12 cellular contexts compared by ENCODE assay signal in genomic region chr5:67222243-67223033, GRCh38. TPM values are rescaled to one million over a fixed set of nuclear protein-coding genes. Genes with fewer than 3 reads are reported as not detected.
A peak's percentile ranks its signal among the peaks of the same experiment; 100 is the strongest.
DNase-seq lines count a peak whose midpoint lies in the region; ATAC-seq and TF ChIP-seq lines count a peak whose summit lies in the region.
"Had no signal": no experiment of that assay in that cellular context is flagged by ENCODE, and none has a peak within 500 bp of the region (broad histone marks: within the 10 kb centered on the region; RNA-seq: fewer than 3 reads in every experiment).

No MANE protein-coding gene starts in this region.

- no peaks in the 10 kb centered on the region for H3K79me2 ChIP-seq in SU-DHL-6 (ENCODE audit: insufficient read depth, low read length)

- H3K27ac ChIP-seq in SU-DHL-6 (ENCODE audit: low read depth, low read length) = no peak overlapping the region
- peak overlapping the region; percentile 0 to 39 (median 22) for H3K27ac ChIP-seq in transverse colon
- H3K27ac ChIP-seq: C4-2B, HL-60, prostate gland had no signal

- peaks cover 9% of the 10 kb centered on the region for H3K9me3 Mint-ChIP-seq in activated naive CD4-positive, alpha-beta T cell treated with anti-CD3 and anti-CD28 coated beads, Interleukin-2, amount 10 ng/mL, durations not matched to agents 7 days and 5 days

- peak overlapping the region; percentile 30 for H3K4me3 Mint-ChIP-seq in activated naive CD4-positive, alpha-beta T cell treated with anti-CD3 and anti-CD28 coated beads, Interleukin-2, amount 10 ng/mL, durations not matched to agents 7 days and 5 days

- CTCF ChIA-PET in activated naive CD4-positive, alpha-beta T cell treated with anti-CD3 and anti-CD28 coated beads, Interleukin-2, amount 10 ng/mL, durations not matched to agents 7 days and 5 days (lab: Charles Lee) = interaction anchor here (1.8 kb wide), 1 partner anchor 24 kb away, joined by 7 read pairs; no protein-coding TSS in a partner anchor

- peak overlapping the region; percentile 92 for H3K27ac Mint-ChIP-seq in activated naive CD4-positive, alpha-beta T cell treated with anti-CD3 and anti-CD28 coated beads, Interleukin-2, amount 10 ng/mL, durations not matched to agents 7 days and 5 days

- no peak for TF ChIP-seq CTCF in SU-DHL-6 (IDR thresholded peaks at IDR 0.05; ENCODE audit: insufficient read depth, low read length, poor library complexity, severe bottlenecking)
- TF ChIP-seq CTCF in transverse colon (IDR thresholded peaks at IDR 0.05) = no peak
- TF ChIP-seq CTCF in foreskin fibroblast (IDR thresholded peaks at IDR 0.05; ENCODE audit: low read depth, low read length) = no peak

- H3K9ac ChIP-seq in SU-DHL-6 (ENCODE audit: low read length) = no peak overlapping the region

- no peak for TF ChIP-seq EP300 in transverse colon (IDR thresholded peaks at IDR 0.05; ENCODE audit: low read depth)

- no peak for TF ChIP-seq POLR2A in transverse colon (IDR thresholded peaks at IDR 0.05)

- peaks cover 0 to 4% (median 2%) of the 10 kb centered on the region in 4 donors for H3K4me1 ChIP-seq in transverse colon
- H3K4me1 ChIP-seq: prostate gland had no signal

- no peaks in the 10 kb centered on the region for H4K20me1 ChIP-seq in SU-DHL-6 (ENCODE audit: low read depth, low read length)

- H2AFZ ChIP-seq in SU-DHL-6 (ENCODE audit: low read depth, low read length, severe bottlenecking) = peak overlapping the region; percentile 44

- DNase-seq in activated naive CD4-positive, alpha-beta T cell treated with anti-CD3 and anti-CD28 coated beads, Interleukin-2, amount 10 ng/mL, durations not matched to agents 7 days and 5 days = no peak
- no peak for DNase-seq in activated naive CD4-positive, alpha-beta T cell treated with Interleukin-2 at 50 U/mL for 16 hours
- DNase-seq in transverse colon (no peak), foreskin fibroblast (no peak), NCI-H146 treated with DMSO at 0.1 percent for 48 hours (lab: John Stamatoyannopoulos, UW; ENCODE audit: unreplicated experiment) (no peak), NCI-H748 (lab: John Stamatoyannopoulos, UW; ENCODE audit: unreplicated experiment) (no peak)
- DNase-seq: glutamatergic neuron had no signal

- H3K27me3 ChIP-seq in SU-DHL-6 (ENCODE audit: low read length) (no peaks in the 10 kb centered on the region), transverse colon (no peaks in the 10 kb centered on the region)

- intact Hi-C loops in transverse colon (cut with DNase I; ENCODE audit: low total_unique reads) = no loop called here

- H3F3A ChIP-seq in SU-DHL-6 (ENCODE audit: insufficient read depth) = no peaks in the 10 kb centered on the region

- H3K4me1 Mint-ChIP-seq in activated naive CD4-positive, alpha-beta T cell treated with anti-CD3 and anti-CD28 coated beads, Interleukin-2, amount 10 ng/mL, durations not matched to agents 7 days and 5 days = peaks cover 58% of the 10 kb centered on the region

- H3K9me3 ChIP-seq in SU-DHL-6 (ENCODE audit: insufficient read depth, low read length) (no peaks in the 10 kb centered on the region), transverse colon (no peaks in the 10 kb centered on the region)
- H3K9me3 ChIP-seq: prostate gland had no signal

- peaks cover 22% of the 10 kb centered on the region for H3K36me3 Mint-ChIP-seq in activated naive CD4-positive, alpha-beta T cell treated with anti-CD3 and anti-CD28 coated beads, Interleukin-2, amount 10 ng/mL, durations not matched to agents 7 days and 5 days

- 69 to 86% methylated on average over 4 to 5 of the region's 5 CpGs for WGBS in transverse colon (ENCODE audit: low coverage in 1 of 2), 2 donors

- no peak overlapping the region for H3K4me2 ChIP-seq in SU-DHL-6 (ENCODE audit: low read depth, low read length, poor library complexity, severe bottlenecking)

- ATAC-seq in HG02943 (IDR thresholded peaks at IDR 0.05; ENCODE audit: low read depth, unreplicated experiment) = peak; percentile 33

- no peaks in the 10 kb centered on the region for H3K9me2 ChIP-seq in SU-DHL-6 (replicated peaks; ENCODE audit: insufficient read depth, low read length)

- in situ Hi-C loops in transverse colon (cut with MboI; ENCODE audit: low pct_ligation_motif_present in 1 of 4, low pct_unique_long_range_greater_than_20kb in 1 of 4, low sequenced_read_pairs in 3 of 4) = no loop called here

- no peaks in the 10 kb centered on the region for H3K36me3 ChIP-seq in SU-DHL-6 (ENCODE audit: low read length)
- no peaks in the 10 kb centered on the region for H3K36me3 ChIP-seq in transverse colon
- H3K36me3 ChIP-seq: prostate gland had no signal

- H3K27me3 Mint-ChIP-seq in activated naive CD4-positive, alpha-beta T cell treated with anti-CD3 and anti-CD28 coated beads, Interleukin-2, amount 10 ng/mL, durations not matched to agents 7 days and 5 days = no peaks in the 10 kb centered on the region

- no peak overlapping the region for H3K4me3 ChIP-seq in SU-DHL-6 (ENCODE audit: insufficient read depth, low read length, poor library complexity, severe bottlenecking)
- no peak overlapping the region for H3K4me3 ChIP-seq in transverse colon
- H3K4me3 ChIP-seq in foreskin fibroblast (ENCODE audit: low read depth in 1 of 2, low read length in 2 of 2) = no peak overlapping the region
- H3K4me3 ChIP-seq: prostate gland had no signal

RNA-seq across cellular contexts. Expression of gene CD180, which starts 25.8 kb away (rescaled TPM):
- total RNA-seq in transverse colon = 1 to 10 TPM in 2 of 4 donors, under 1 TPM in 1, not detected in 1; 0.82 to 5.2 (median 2.6) TPM
